1 cellular context compared by ENCODE assay signal in the genomic region with DNA sequence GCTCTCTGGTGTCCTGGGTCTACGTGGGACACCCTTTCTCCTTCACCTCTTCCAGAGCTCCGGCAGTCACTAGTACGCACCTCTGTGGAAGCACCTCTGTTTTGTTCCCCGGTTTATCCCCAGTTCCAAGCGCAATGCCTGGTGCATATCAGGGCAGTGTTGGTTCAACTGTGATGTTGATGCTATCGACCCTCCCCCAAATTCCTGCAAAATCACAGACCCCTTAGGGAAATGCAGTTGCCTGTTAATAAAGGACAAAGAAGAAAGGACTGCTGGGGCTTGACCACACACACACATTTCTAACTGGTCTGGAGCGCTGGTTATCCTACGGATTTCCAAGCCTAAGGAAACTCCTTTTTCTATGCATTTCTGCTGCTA.
TF ChIP-seq lines count a peak whose summit lies in the region.

No MANE protein-coding gene starts in this region.

TF ChIP-seq in HepG2, 621 proteins besides CTCF, POLR2A, EP300 and RAD21:
- TF ChIP-seq ZFAT (CRISPR knock-in tag; conservative IDR thresholded peaks at IDR 0.05) (no peak), EZH2 (conservative IDR thresholded peaks at IDR 0.05; ENCODE audit: low read depth, low read length) (no peak; the same call in 1 of the 2 replicates), SNAPC2 (CRISPR knock-in tag; IDR thresholded peaks at IDR 0.05) (no peak), ZNF563 (CRISPR knock-in tag; IDR thresholded peaks at IDR 0.05) (no peak), ZBTB8A (CRISPR knock-in tag; IDR thresholded peaks at IDR 0.05; ENCODE audit: borderline replicate concordance, low read depth) (no peak), SP1 (IDR thresholded peaks at IDR 0.05) (no peak), SP1 (CRISPR knock-in tag; IDR thresholded peaks at IDR 0.05) (no peak), MIER3 (CRISPR knock-in tag; IDR thresholded peaks at IDR 0.05; ENCODE audit: borderline replicate concordance) (no peak), ASH2L (IDR thresholded peaks at IDR 0.05; ENCODE audit: insufficient read length, low read depth, low read length) (no peak), ZNF24 (IDR thresholded peaks at IDR 0.05) (no peak), ELF4 (CRISPR knock-in tag; IDR thresholded peaks at IDR 0.05; ENCODE audit: borderline replicate concordance) (no peak), ZNF225 (CRISPR knock-in tag; IDR thresholded peaks at IDR 0.05) (no peak), ZNF766 (CRISPR knock-in tag; IDR thresholded peaks at IDR 0.05; ENCODE audit: borderline replicate concordance) (no peak), TRIM24 (CRISPR knock-in tag; IDR thresholded peaks at IDR 0.05) (no peak), ZSCAN12 (CRISPR knock-in tag; IDR thresholded peaks at IDR 0.05) (no peak), MYNN (CRISPR knock-in tag; IDR thresholded peaks at IDR 0.05; ENCODE audit: low read depth) (no peak), KLF11 (CRISPR knock-in tag; IDR thresholded peaks at IDR 0.05) (no peak)
- TF ChIP-seq, protein P1, sequence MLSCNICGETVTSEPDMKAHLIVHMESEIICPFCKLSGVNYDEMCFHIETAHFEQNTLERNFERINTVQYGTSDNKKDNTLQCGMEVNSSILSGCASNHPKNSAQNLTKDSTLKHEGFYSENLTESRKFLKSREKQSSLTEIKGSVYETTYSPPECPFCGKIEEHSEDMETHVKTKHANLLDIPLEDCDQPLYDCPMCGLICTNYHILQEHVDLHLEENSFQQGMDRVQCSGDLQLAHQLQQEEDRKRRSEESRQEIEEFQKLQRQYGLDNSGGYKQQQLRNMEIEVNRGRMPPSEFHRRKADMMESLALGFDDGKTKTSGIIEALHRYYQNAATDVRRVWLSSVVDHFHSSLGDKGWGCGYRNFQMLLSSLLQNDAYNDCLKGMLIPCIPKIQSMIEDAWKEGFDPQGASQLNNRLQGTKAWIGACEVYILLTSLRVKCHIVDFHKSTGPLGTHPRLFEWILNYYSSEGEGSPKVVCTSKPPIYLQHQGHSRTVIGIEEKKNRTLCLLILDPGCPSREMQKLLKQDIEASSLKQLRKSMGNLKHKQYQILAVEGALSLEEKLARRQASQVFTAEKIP (CRISPR knock-in tag; IDR thresholded peaks at IDR 0.05; ENCODE audit: borderline replicate concordance) = no peak
- TF ChIP-seq, protein P2, sequence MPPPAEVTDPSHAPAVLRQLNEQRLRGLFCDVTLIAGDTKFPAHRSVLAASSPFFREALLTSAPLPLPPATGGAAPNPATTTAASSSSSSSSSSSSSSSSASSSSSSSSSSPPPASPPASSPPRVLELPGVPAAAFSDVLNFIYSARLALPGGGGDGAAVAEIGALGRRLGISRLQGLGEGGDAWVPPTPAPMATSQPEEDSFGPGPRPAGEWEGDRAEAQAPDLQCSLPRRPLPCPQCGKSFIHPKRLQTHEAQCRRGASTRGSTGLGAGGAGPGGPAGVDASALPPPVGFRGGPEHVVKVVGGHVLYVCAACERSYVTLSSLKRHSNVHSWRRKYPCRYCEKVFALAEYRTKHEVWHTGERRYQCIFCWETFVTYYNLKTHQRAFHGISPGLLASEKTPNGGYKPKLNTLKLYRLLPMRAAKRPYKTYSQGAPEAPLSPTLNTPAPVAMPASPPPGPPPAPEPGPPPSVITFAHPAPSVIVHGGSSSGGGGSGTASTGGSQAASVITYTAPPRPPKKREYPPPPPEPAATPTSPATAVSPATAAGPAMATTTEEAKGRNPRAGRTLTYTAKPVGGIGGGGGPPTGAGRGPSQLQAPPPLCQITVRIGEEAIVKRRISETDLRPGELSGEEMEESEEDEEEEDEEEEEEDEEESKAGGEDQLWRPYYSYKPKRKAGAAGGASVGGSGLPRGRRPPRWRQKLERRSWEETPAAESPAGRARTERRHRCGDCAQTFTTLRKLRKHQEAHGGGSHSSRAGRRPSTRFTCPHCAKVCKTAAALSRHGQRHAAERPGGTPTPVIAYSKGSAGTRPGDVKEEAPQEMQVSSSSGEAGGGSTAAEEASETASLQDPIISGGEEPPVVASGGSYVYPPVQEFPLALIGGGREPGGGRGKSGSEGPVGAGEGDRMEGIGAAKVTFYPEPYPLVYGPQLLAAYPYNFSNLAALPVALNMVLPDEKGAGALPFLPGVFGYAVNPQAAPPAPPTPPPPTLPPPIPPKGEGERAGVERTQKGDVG (CRISPR knock-in tag; IDR thresholded peaks at IDR 0.05; ENCODE audit: borderline replicate concordance) = no peak
